12 cellular contexts compared by ENCODE assay signal in genomic region chr9:38032266-38032830, GRCh38. TPM values are rescaled to one million over a fixed set of nuclear protein-coding genes. Genes with fewer than 3 reads are reported as not detected.
A peak's percentile ranks its signal among the peaks of the same experiment; 100 is the strongest.
DNase-seq lines count a peak whose midpoint lies in the region; ATAC-seq, FAIRE-seq and TF ChIP-seq lines count a peak whose summit lies in the region.
"Had no signal": no experiment of that assay in that cellular context is flagged by ENCODE, and none has a peak within 500 bp of the region (broad histone marks: within the 10 kb centered on the region; RNA-seq: fewer than 3 reads in every experiment).

No MANE protein-coding gene starts in this region.

- H3K23me2 ChIP-seq in H1 (ENCODE audit: low read depth, low read length) = no peaks in the 10 kb centered on the region

- H3K27ac ChIP-seq in H1 (ENCODE audit: low read depth, low read length) (no peak overlapping the region), right lobe of liver (peak overlapping the region; percentile 30 to 89 (median 53)), small intestine (ENCODE audit: low read depth in 1 of 2, low read length in 1 of 2) (peak overlapping the region; percentile 75 to 92), mesendoderm (ENCODE audit: low read depth, low read length) (no peak overlapping the region)

- no peak overlapping the region for H4K91ac ChIP-seq in H1 (replicated peaks; ENCODE audit: insufficient read length, low read length)

- H2BK120ac ChIP-seq in H1 (replicated peaks; ENCODE audit: low read depth, low read length) = no peak overlapping the region
- H2BK120ac ChIP-seq in mesendoderm (ENCODE audit: low read depth, low read length) = no peak overlapping the region

- H2BK20ac ChIP-seq in H1 (ENCODE audit: low read length) = no peak overlapping the region

- no peak overlapping the region for H3K9ac ChIP-seq in H1 (replicated peaks in 1 of 4; ENCODE audit: extremely low read depth in 1 of 4, low read depth in 3 of 4, low read length in 3 of 4)
- H3K9ac ChIP-seq in mesendoderm (ENCODE audit: low read length) = no peak overlapping the region

- H2BK12ac ChIP-seq in H1 (ENCODE audit: low read depth, low read length) = 0 out of 2 replicates have a peak overlapping the region, but pooled peaks have one; percentile 9

- TF ChIP-seq RAD21 in H1 (IDR thresholded peaks at IDR 0.05 in 1 of 2, conservative IDR thresholded peaks at IDR 0.05 in 1 of 2; ENCODE audit: low read depth in 2 of 2, low read length in 2 of 2) = no peak

- H2AK5ac ChIP-seq in H1 (ENCODE audit: low read depth, low read length) = 0 out of 2 replicates have a peak overlapping the region, but pooled peaks have one; percentile 65
- H2AK5ac ChIP-seq in mesendoderm (ENCODE audit: low read length) = no peak overlapping the region

- H3K18ac ChIP-seq in H1 (ENCODE audit: extremely low read depth, low read length) (peak overlapping the region; percentile 48; the same call in 1 of the 2 replicates), mesendoderm (ENCODE audit: low read length) (no peak overlapping the region)

- H2BK5ac ChIP-seq in H1 (ENCODE audit: low read depth, low read length) = no peak overlapping the region
- H2BK5ac ChIP-seq in mesendoderm (ENCODE audit: low read length) = no peak overlapping the region

- H3K27me3 Mint-ChIP-seq in activated naive CD8-positive, alpha-beta T cell treated with anti-CD3 and anti-CD28 coated beads, Interleukin-2, amount 50 U/mL, for 24 hours = peaks cover 2% of the 10 kb centered on the region
- H3K27me3 Mint-ChIP-seq: activated CD4-positive, alpha-beta T cell treated with anti-CD3 and anti-CD28 coated beads, Interleukin-2, amount 10 ng/mL, durations not matched to agents 24 days and 14 days had no signal

- 83% methylated on average over 12 of the region's 12 CpGs; no CpG with 5 or more reads in 1 of the 2 experiments for WGBS in H1 (ENCODE audit: extremely low coverage in 1 of 2, insufficient coverage in 1 of 2, insufficient read length in 1 of 2, insufficient replicate concordance in 2 of 2, low coverage in 1 of 2, low lambda C conversion rate in 2 of 2, missing lambda C conversion rate in 1 of 2), 2 experiments
- WGBS in right lobe of liver (ENCODE audit: insufficient coverage, low coverage, low lambda C conversion rate, missing lambda C conversion rate) = 44% methylated on average over 10 of the region's 12 CpGs
- WGBS in small intestine, 3 donors = 10 to 53% (median 27%) methylated on average over 12 of the region's 12 CpGs
- WGBS in mesendoderm (ENCODE audit: extremely low coverage, insufficient coverage, low lambda C conversion rate) = no CpG with 5 or more reads among the region's 12 CpGs

- H3K23ac ChIP-seq in H1 (ENCODE audit: insufficient read length) (no peak overlapping the region), mesendoderm (ENCODE audit: low read length) (no peak overlapping the region)

- DNase-seq in LNCaP clone FGC (ENCODE audit: low read depth) = peak; percentile 87
- no peak for DNase-seq in H1 (ENCODE audit: low read depth in 1 of 2, low spot score in 2 of 2)
- DNase-seq in right lobe of liver = peak in 2 of 3 donors; percentile 46 to 76
- DNase-seq in small intestine = peak; percentile 98
- no peak for DNase-seq in activated naive CD8-positive, alpha-beta T cell treated with anti-CD3 and anti-CD28 coated beads, Interleukin-2, amount 50 U/mL, for 24 hours
- DNase-seq in mesendoderm = no peak
- DNase-seq: activated CD4-positive, alpha-beta T cell treated with anti-CD3 and anti-CD28 coated beads, Interleukin-2, amount 10 ng/mL, durations not matched to agents 24 days and 14 days; activated naive CD4-positive, alpha-beta T cell treated with anti-CD3 and anti-CD28 coated beads for 36 hours; hypothalamus had no signal

- H3K4me2 ChIP-seq in H1 (ENCODE audit: insufficient read depth in 1 of 2, low read depth in 2 of 2, low read length in 2 of 2) (no peak overlapping the region), mesendoderm (ENCODE audit: low read length) (no peak overlapping the region)

- TF ChIP-seq CTCF in LNCaP clone FGC (IDR thresholded peaks at IDR 0.05; ENCODE audit: control insufficient read depth, extremely low read depth, insufficient read depth) (no peak), H1 (IDR thresholded peaks at IDR 0.05; ENCODE audit: control extremely low read depth in 1 of 3, insufficient read depth in 1 of 3, low read depth in 1 of 3, low read length in 3 of 3) (no peak), right lobe of liver (IDR thresholded peaks at IDR 0.05) (no peak)

- no peak for TF ChIP-seq EP300 in H1 (IDR thresholded peaks at IDR 0.05; ENCODE audit: borderline replicate concordance in 1 of 2, low read depth in 2 of 2, low read length in 2 of 2)

- ATAC-seq in right lobe of liver = peak; percentile 40 to 56 (median 50)
- ATAC-seq in activated naive CD8-positive, alpha-beta T cell treated with anti-CD3 and anti-CD28 coated beads, Interleukin-2, amount 50 U/mL, for 24 hours = no peak
- no peak for ATAC-seq in GM21381 (IDR thresholded peaks at IDR 0.05; ENCODE audit: unreplicated experiment)
- no peak for ATAC-seq in HG03520 (IDR thresholded peaks at IDR 0.05; ENCODE audit: unreplicated experiment)

- CTCF ChIA-PET in H1 (lab: Charles Lee; ENCODE audit: partially characterized antibody) = interaction anchor here (0.6 to 2.4 kb wide), 12 partner anchors 10 to 119 kb away, joined by 3 to 16 read pairs (median 3); no protein-coding TSS in a partner anchor

- H3K4me3 Mint-ChIP-seq in activated naive CD8-positive, alpha-beta T cell treated with anti-CD3 and anti-CD28 coated beads, Interleukin-2, amount 50 U/mL, for 24 hours = no peak overlapping the region
- H3K4me3 Mint-ChIP-seq: activated CD4-positive, alpha-beta T cell treated with anti-CD3 and anti-CD28 coated beads, Interleukin-2, amount 10 ng/mL, durations not matched to agents 24 days and 14 days; activated naive CD4-positive, alpha-beta T cell treated with anti-CD3 and anti-CD28 coated beads for 36 hours had no signal

- H3K4ac ChIP-seq in H1 (replicated peaks; ENCODE audit: insufficient read length, low read depth, low read length) = no peak overlapping the region
- H3K4ac ChIP-seq in mesendoderm (ENCODE audit: low read depth, low read length) = no peak overlapping the region

- H3K79me2 ChIP-seq in H1 (ENCODE audit: control insufficient read depth in 1 of 2, insufficient read depth in 2 of 2, low read length in 2 of 2) (peaks cover 0 to 38% of the 10 kb centered on the region in 2 experiments; a peak in 1 of 4 replicates), mesendoderm (ENCODE audit: control insufficient read depth, insufficient read depth, low read length) (peaks cover 88% of the 10 kb centered on the region)

- H4K8ac ChIP-seq in H1 (ENCODE audit: extremely low read depth, insufficient read depth, low read length) = peak overlapping the region; percentile 38; the same call in 1 of the 2 replicates
- H4K8ac ChIP-seq in mesendoderm (ENCODE audit: low read depth, low read length) = no peak overlapping the region

- H3K36me3 ChIP-seq in H1 (ENCODE audit: control insufficient read depth in 2 of 4, insufficient read depth in 4 of 4, low read length in 3 of 4) (no peaks in the 10 kb centered on the region), right lobe of liver (no peaks in the 10 kb centered on the region), small intestine (ENCODE audit: control insufficient read depth in 2 of 2, insufficient read depth in 2 of 2, low read length in 2 of 2) (no peaks in the 10 kb centered on the region), mesendoderm (ENCODE audit: control insufficient read depth, insufficient read depth, low read length) (no peaks in the 10 kb centered on the region)
- H3K36me3 ChIP-seq: thoracic aorta had no signal

- peaks cover 7% of the 10 kb centered on the region for H3K4me1 Mint-ChIP-seq in activated naive CD8-positive, alpha-beta T cell treated with anti-CD3 and anti-CD28 coated beads, Interleukin-2, amount 50 U/mL, for 24 hours

- no peak for TF ChIP-seq POLR2A in H1 (IDR thresholded peaks at IDR 0.05; ENCODE audit: control extremely low read depth in 1 of 2, low read depth in 2 of 2, low read length in 2 of 2)
- no peak for TF ChIP-seq POLR2A in right lobe of liver (IDR thresholded peaks at IDR 0.05)

- H2AFZ ChIP-seq in H1 (ENCODE audit: low read length) = no peak overlapping the region

- no peaks in the 10 kb centered on the region for H3K36me3 Mint-ChIP-seq in activated naive CD8-positive, alpha-beta T cell treated with anti-CD3 and anti-CD28 coated beads, Interleukin-2, amount 50 U/mL, for 24 hours (ENCODE audit: low read depth)

- POLR2A ChIA-PET in H1 (lab: Charles Lee; ENCODE audit: partially characterized antibody) = interaction anchor here (0.7 to 1.4 kb wide), 4 partner anchors 10 to 20 kb away, joined by 3 to 4 read pairs (median 4); no protein-coding TSS in a partner anchor

- H3K27me3 ChIP-seq in H1 (replicated peaks in 1 of 4; ENCODE audit: control insufficient read depth in 3 of 4, extremely low read depth in 1 of 4, insufficient read depth in 3 of 4, low read length in 3 of 4) (no peaks in the 10 kb centered on the region), right lobe of liver (no peaks in the 10 kb centered on the region), small intestine (ENCODE audit: control insufficient read depth in 2 of 2, insufficient read depth in 2 of 2, low read length in 2 of 2) (no peaks in the 10 kb centered on the region), mesendoderm (ENCODE audit: insufficient read depth, low read length, poor library complexity) (no peaks in the 10 kb centered on the region)

- H3K4me3 ChIP-seq in LNCaP clone FGC (ENCODE audit: low read depth, low read length) (no peak overlapping the region), H1 (ENCODE audit: extremely low read depth in 1 of 4, insufficient read depth in 2 of 4, low read depth in 3 of 4, low read length in 4 of 4) (no peak overlapping the region), right lobe of liver (no peak overlapping the region), small intestine (ENCODE audit: low read depth in 1 of 2, low read length in 2 of 2) (peak overlapping the region in 1 of 2 donors; percentile 5), mesendoderm (ENCODE audit: low read length) (no peak overlapping the region)
- H3K4me3 ChIP-seq: thoracic aorta had no signal

- no peak overlapping the region for H4K5ac ChIP-seq in H1 (ENCODE audit: insufficient read length, low read depth, low read length)
- H4K5ac ChIP-seq in mesendoderm (ENCODE audit: low read length) = no peak overlapping the region

- H3K56ac ChIP-seq in H1 (replicated peaks; ENCODE audit: insufficient read length, low read depth, low read length) (no peak overlapping the region), mesendoderm (ENCODE audit: low read length) (no peak overlapping the region)

- H2BK15ac ChIP-seq in H1 (ENCODE audit: low read length) = no peak overlapping the region
- no peak overlapping the region for H2BK15ac ChIP-seq in mesendoderm (replicated peaks; ENCODE audit: low read depth)

- no peaks in the 10 kb centered on the region for H3K9me3 ChIP-seq in H1 (ENCODE audit: insufficient read depth in 2 of 2, low read depth in 1 of 2, low read length in 1 of 2)
- H3K9me3 ChIP-seq in right lobe of liver = no peaks in the 10 kb centered on the region
- no peaks in the 10 kb centered on the region for H3K9me3 ChIP-seq in small intestine (ENCODE audit: control insufficient read depth, low read depth)
- H3K9me3 ChIP-seq: thoracic aorta had no signal

- no peak overlapping the region for H3K14ac ChIP-seq in H1 (ENCODE audit: insufficient read length)

- H3K27ac Mint-ChIP-seq in activated naive CD8-positive, alpha-beta T cell treated with anti-CD3 and anti-CD28 coated beads, Interleukin-2, amount 50 U/mL, for 24 hours = no peak overlapping the region
- H3K27ac Mint-ChIP-seq: activated CD4-positive, alpha-beta T cell treated with anti-CD3 and anti-CD28 coated beads, Interleukin-2, amount 10 ng/mL, durations not matched to agents 24 days and 14 days; activated naive CD4-positive, alpha-beta T cell treated with anti-CD3 and anti-CD28 coated beads for 36 hours had no signal

- intact Hi-C loops in right lobe of liver (cut with DNase I) = no loop called here

- FAIRE-seq in H1 (lab: Jason Lieb, UNC) = no peak
- FAIRE-seq in small intestine (lab: Jason Lieb, UNC) = no peak

- H4K20me1 ChIP-seq in H1 (replicated peaks in 1 of 2; ENCODE audit: control insufficient read depth in 1 of 2, insufficient read depth in 2 of 2, low read length in 2 of 2) = peaks cover 0 to 2% of the 10 kb centered on the region in 2 experiments

- H3K4me1 ChIP-seq in H1 (replicated peaks in 1 of 4; ENCODE audit: control insufficient read depth in 3 of 4, insufficient read depth in 4 of 4, low read length in 3 of 4) = peaks cover under 1 to 11% (median 4%) of the 10 kb centered on the region in 4 experiments; a peak in 5 of 7 replicates
- peaks cover 0 to 70% (median 22%) of the 10 kb centered on the region in 4 donors for H3K4me1 ChIP-seq in right lobe of liver
- peaks cover 4 to 6% of the 10 kb centered on the region in 2 donors for H3K4me1 ChIP-seq in small intestine (ENCODE audit: control insufficient read depth in 2 of 2, insufficient read depth in 1 of 2, low read depth in 1 of 2, low read length in 1 of 2)
- peaks cover 1% of the 10 kb centered on the region for H3K4me1 ChIP-seq in mesendoderm (ENCODE audit: control insufficient read depth, low read depth, low read length)

- H3K79me1 ChIP-seq in H1 (ENCODE audit: low read depth, low read length) (peaks cover 9% of the 10 kb centered on the region), mesendoderm (ENCODE audit: low read length) (peaks cover 44% of the 10 kb centered on the region)

- no peaks in the 10 kb centered on the region for H3K9me3 Mint-ChIP-seq in activated naive CD8-positive, alpha-beta T cell treated with anti-CD3 and anti-CD28 coated beads, Interleukin-2, amount 50 U/mL, for 24 hours
- H3K9me3 Mint-ChIP-seq: activated CD4-positive, alpha-beta T cell treated with anti-CD3 and anti-CD28 coated beads, Interleukin-2, amount 10 ng/mL, durations not matched to agents 24 days and 14 days; activated naive CD4-positive, alpha-beta T cell treated with anti-CD3 and anti-CD28 coated beads for 36 hours had no signal

RNA-seq across cellular contexts. Expression of gene SHB, which starts 36.7 kb away (rescaled TPM):
- 12.6 and 13.7 TPM in 2 replicates for total RNA-seq in H1 (2021; fragmentation: NEBNext Ultra II Directional; extraction: Animal tissue kit (Norgen Biotek cat#: 25700))
- polyA plus RNA-seq in H1 (2011; rRNA removed) (4.1 and 7.1 TPM in 2 replicates), small intestine (10 to 100 TPM in 1 of 3 donors, 1 to 10 TPM in 2; 8.9 to 18.9 (median 9.2) TPM)
- 7.7 TPM for polyA plus RNA-seq in H1 (2011; cell fraction: cytosol; rRNA removed)
- 8.0 TPM for polyA plus RNA-seq in H1 (2011; cell fraction: nucleus; rRNA removed)
- polyA plus RNA-seq in H1 (2012, experiment 1 of 2) = 5.9 to 8.4 TPM (median 7.6 TPM) in 4 replicates
- 6.2 TPM for polyA plus RNA-seq in H1 (2012, experiment 2 of 2)
- polyA plus RNA-seq in H1 (2013, experiment 1 of 2) = 4.7 TPM
- 5.2 TPM for polyA plus RNA-seq in H1 (2013, experiment 2 of 2)
- 3.8 and 6.1 TPM in 2 replicates for polyA minus RNA-seq in H1 (2011; rRNA and poly(A)+ RNA removed)
- 9.8 TPM for polyA minus RNA-seq in H1 (2011; cell fraction: cytosol; rRNA and poly(A)+ RNA removed)
- polyA minus RNA-seq in H1 (2011; cell fraction: nucleus; rRNA and poly(A)+ RNA removed) = 12.9 TPM
- 10 to 100 TPM; 12.0 to 43.1 (median 21.9) TPM for total RNA-seq in right lobe of liver
- polyA plus RNA-seq in mesendoderm (2013, experiment 1 of 2) = 13.4 TPM
- 13.5 TPM for polyA plus RNA-seq in mesendoderm (2013, experiment 2 of 2)

Comparison
In these comparisons a context has a peak if more than half of its experiments do, and no peak if none do; other contexts are left out.
1. DNase-seq: peak in LNCaP clone FGC (single experiment), right lobe of liver (2 of 3) and small intestine (single experiment); none in H1 (0 of 2), activated naive CD8-positive, alpha-beta T cell treated with anti-CD3 and anti-CD28 coated beads, Interleukin-2, amount 50 U/mL, for 24 hours (single experiment) and mesendoderm (single experiment).
2. H3K27ac ChIP-seq: peak in right lobe of liver (3 of 3) and small intestine (2 of 2); none in H1 (single experiment) and mesendoderm (single experiment).
3. ATAC-seq: peak in right lobe of liver (4 of 4); none in activated naive CD8-positive, alpha-beta T cell treated with anti-CD3 and anti-CD28 coated beads, Interleukin-2, amount 50 U/mL, for 24 hours (single experiment), GM21381 (single experiment) and HG03520 (single experiment).